Comparison of ENCODE assay signal across 19 cellular contexts in genomic region chr12:72602616-72603015, GRCh38.
DNase-seq lines count a peak whose midpoint lies in the region; ATAC-seq and TF ChIP-seq lines count a peak whose summit lies in the region.
"Had no signal": no experiment of that assay in that cellular context is flagged by ENCODE, and none has a peak within 500 bp of the region (broad histone marks: within the 10 kb centered on the region; RNA-seq: fewer than 3 reads in every experiment).

No MANE protein-coding gene starts in this region.

- in situ Hi-C loops in IMR-90 (cut with MboI; ENCODE audit: low sequenced_read_pairs) = no loop called here

- no peaks in the 10 kb centered on the region for H4K20me1 ChIP-seq in IMR-90 (ENCODE audit: insufficient read depth, low read length)

- no peak overlapping the region for H3K56ac ChIP-seq in IMR-90 (ENCODE audit: extremely low read depth, insufficient read depth, low read length)

- H3K9me3 ChIP-seq in IMR-90 (ENCODE audit: control insufficient read depth, insufficient read depth, low read length) = no peaks in the 10 kb centered on the region

- H3K4ac ChIP-seq in IMR-90 (ENCODE audit: low read depth, low read length) = no peak overlapping the region

- H2AFZ ChIP-seq in IMR-90 (replicated peaks; ENCODE audit: low read length, poor library complexity) = no peak overlapping the region
- H2AFZ ChIP-seq: GM23338 had no signal

- H4K91ac ChIP-seq in IMR-90 (ENCODE audit: insufficient read depth, low read depth, low read length) = no peak overlapping the region

- H3K9me1 ChIP-seq in IMR-90 (ENCODE audit: insufficient read depth, low read length) = no peaks in the 10 kb centered on the region

- no peaks in the 10 kb centered on the region for H3K27me3 ChIP-seq in IMR-90 (ENCODE audit: control insufficient read depth, insufficient read depth, low read length)

- no peaks in the 10 kb centered on the region for H3K36me3 ChIP-seq in IMR-90 (ENCODE audit: control insufficient read depth, insufficient read depth, low read length)

- TF ChIP-seq CTCF in AG04449 (IDR thresholded peaks at IDR 0.05; ENCODE audit: insufficient read depth, low read length, missing control alignments) (no peak), IMR-90 (conservative IDR thresholded peaks at IDR 0.05; ENCODE audit: low read depth, low read length) (no peak)

- no peak overlapping the region for H2BK5ac ChIP-seq in IMR-90 (ENCODE audit: low read depth, low read length, poor library complexity, severe bottlenecking)

- DNase-seq in AG04449 (ENCODE audit: low read depth, low spot score) (peak; percentile 69), IMR-90 (no peak), dedifferentiated amniotic fluid mesenchymal stem cell (ENCODE audit: extremely low spot score) (peak; percentile 21), DMS 273 (lab: John Stamatoyannopoulos, UW; ENCODE audit: unreplicated experiment) (no peak)
- DNase-seq in stimulated activated CD4-positive, alpha-beta T cell treated with anti-CD3 and anti-CD28 coated beads, Interleukin-4, amount 100 ng/mL, for 1 hour = no peak
- DNase-seq: C1 segment of cervical spinal cord; Calu3; CD4-positive, alpha-beta memory T cell; COR-L47; DMS153; DND-41; EL; GDM1; H9 had no signal

- no peak overlapping the region for H2AK9ac ChIP-seq in IMR-90 (replicated peaks; ENCODE audit: low read depth, low read length, poor library complexity)

- H2BK20ac ChIP-seq in IMR-90 (ENCODE audit: low read depth, low read length) = no peak overlapping the region

- no peak overlapping the region for H3K9ac ChIP-seq in IMR-90 (ENCODE audit: low read depth, low read length)

- no peak overlapping the region for H4K5ac ChIP-seq in IMR-90 (ENCODE audit: low read depth, low read length)

- no peak overlapping the region for H2BK15ac ChIP-seq in IMR-90 (ENCODE audit: low read depth, low read length)

- ATAC-seq in IMR-90 (ENCODE audit: low read depth) = 0 out of 2 replicates have a peak, but pooled peaks have one; percentile 21
- ATAC-seq in HG03378 (IDR thresholded peaks at IDR 0.05; ENCODE audit: unreplicated experiment) = no peak
- ATAC-seq: GM12878, GM23338, HCT116 had no signal

- no peak overlapping the region for H3K4me2 ChIP-seq in IMR-90 (ENCODE audit: low read depth, low read length)
- H3K4me2 ChIP-seq: GM23338 had no signal

- H3K14ac ChIP-seq in IMR-90 (replicated peaks; ENCODE audit: low read depth, low read length) = no peak overlapping the region

- H3K18ac ChIP-seq in IMR-90 (ENCODE audit: low read depth, low read length) = no peak overlapping the region

- CTCF ChIA-PET in AG04449 (lab: Yijun Ruan, JAX) = no interaction called here
- CTCF ChIA-PET in IMR-90 (lab: Yijun Ruan, JAX) = no interaction called here

- H3K79me1 ChIP-seq in IMR-90 (ENCODE audit: low read depth in 1 of 2, low read length in 2 of 2) = no peaks in the 10 kb centered on the region; a peak in 1 of 4 replicates

- H3K23ac ChIP-seq in IMR-90 (ENCODE audit: low read depth, low read length) = no peak overlapping the region

- H2AK5ac ChIP-seq in IMR-90 (ENCODE audit: low read depth, low read length) = no peak overlapping the region

- H3K4me1 ChIP-seq in IMR-90 (ENCODE audit: control insufficient read depth, insufficient read depth, low read length) = no peaks in the 10 kb centered on the region

- H3K27ac ChIP-seq in IMR-90 (ENCODE audit: insufficient read depth, low read length) = no peak overlapping the region
- H3K27ac ChIP-seq: 22Rv1 had no signal

- no peak for TF ChIP-seq POLR2A in IMR-90 (IDR thresholded peaks at IDR 0.05; ENCODE audit: low read depth, low read length)

- no TSS peak for BruUV-seq in IMR-90 (replicated peaks; lab: Mats Ljungman, UMichigan)

- TF ChIP-seq RAD21 in IMR-90 (IDR thresholded peaks at IDR 0.05; ENCODE audit: low read length) = no peak

- intact Hi-C loops in IMR-90 (cut with micrococcal nuclease) = no loop called here

- POLR2A ChIA-PET in AG04449 (lab: Yijun Ruan, JAX) = no interaction called here
- POLR2A ChIA-PET in IMR-90 (lab: Charles Lee; ENCODE audit: unreplicated experiment) = no interaction called here

- H4K8ac ChIP-seq in IMR-90 (ENCODE audit: low read depth in 2 of 2, low read length in 2 of 2) = no peak overlapping the region

- dilution Hi-C loops in IMR-90 (cut with HindIII; ENCODE audit: low sequenced_read_pairs, unreplicated experiment) = no loop called here

- H3K4me3 ChIP-seq in AG04449 (ENCODE audit: low read depth, low read length) = no peak overlapping the region
- no peak overlapping the region for H3K4me3 ChIP-seq in IMR-90 (ENCODE audit: insufficient read depth, low read depth, low read length)
- H3K4me3 ChIP-seq: GM12878, GM23338 had no signal

- no peak overlapping the region for H2BK120ac ChIP-seq in IMR-90 (ENCODE audit: low read depth, low read length)

TF ChIP-seq in IMR-90, 13 proteins besides CTCF, POLR2A, EP300 and RAD21:
- TF ChIP-seq ELK1 (IDR thresholded peaks at IDR 0.05; ENCODE audit: borderline replicate concordance, low read depth, low read length) (no peak), MXI1 (IDR thresholded peaks at IDR 0.05; ENCODE audit: borderline replicate concordance, low read depth, low read length) (no peak), RCOR1 (IDR thresholded peaks at IDR 0.05; ENCODE audit: insufficient replicate concordance, low read length) (no peak), MAZ (IDR thresholded peaks at IDR 0.05; ENCODE audit: borderline replicate concordance, low read depth, low read length) (no peak), CEBPB (IDR thresholded peaks at IDR 0.05; ENCODE audit: low read depth, low read length) (no peak), USF2 (IDR thresholded peaks at IDR 0.05; ENCODE audit: low read depth, low read length) (no peak), FOS (IDR thresholded peaks at IDR 0.05; ENCODE audit: low read depth, low read length) (no peak)

Comparison
In these comparisons a context has a peak if more than half of its experiments do, and no peak if none do; other contexts are left out.
1. DNase-seq: peak in AG04449 (single experiment) and dedifferentiated amniotic fluid mesenchymal stem cell (single experiment); none in IMR-90 (single experiment), DMS 273 (single experiment) and stimulated activated CD4-positive, alpha-beta T cell treated with anti-CD3 and anti-CD28 coated beads, Interleukin-4, amount 100 ng/mL, for 1 hour (single experiment).